In the genomic region with DNA sequence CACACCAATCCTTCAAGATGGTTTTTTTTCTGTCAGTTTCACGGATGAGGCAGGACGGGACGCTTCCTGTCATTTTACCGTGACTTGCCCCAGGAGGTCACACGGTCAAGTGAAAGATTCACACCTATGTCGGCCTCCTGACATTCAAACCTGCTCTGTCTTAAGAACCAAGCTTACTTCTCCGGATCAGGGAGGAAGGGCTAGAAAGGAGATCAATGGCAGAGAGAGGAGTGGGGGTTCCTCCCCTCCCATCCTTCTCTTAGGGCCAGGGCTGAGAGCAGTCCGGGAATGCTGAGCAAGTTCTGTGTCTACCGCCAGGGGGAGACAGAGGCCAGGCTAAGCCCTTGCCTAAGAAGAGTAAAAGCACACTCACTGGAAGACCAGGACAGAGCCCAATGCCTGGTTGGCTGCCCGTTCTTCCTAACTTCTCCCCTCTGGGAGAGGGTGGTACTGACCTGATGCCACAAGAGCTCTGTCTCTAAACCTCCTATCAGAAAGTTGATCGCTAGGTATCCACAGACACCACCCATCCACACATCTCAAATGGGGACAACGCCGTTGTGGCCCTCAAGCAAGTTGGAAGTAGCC, we compare ENCODE assay signal across 8 cellular contexts. TPM values are rescaled to one million over a fixed set of nuclear protein-coding genes. Genes with fewer than 3 reads are reported as not detected.
DNase-seq lines count a peak whose midpoint lies in the region; ATAC-seq and TF ChIP-seq lines count a peak whose summit lies in the region.

No MANE protein-coding gene starts in this region.

- DNase-seq in NCI-H69 (lab: John Stamatoyannopoulos, UW), result peak; percentile 76
- DNase-seq in activated CD4-positive, alpha-beta T cell treated with anti-CD3 and anti-CD28 coated beads, Interleukin-2, amount 50 U/mL, for 48 hours, result peak; percentile 84 to 88
- DNase-seq in lower lobe of right lung, result peak; percentile 85
- DNase-seq in stimulated activated CD4-positive, alpha-beta T cell treated with anti-CD3 and anti-CD28 coated beads, Interleukin-4, amount 100 ng/mL, for 24 hours, result peak; percentile 87

- 19% methylated on average over 13 of the region's 13 CpGs for WGBS in ectodermal cell, 2 experiments

- H3K27me3 ChIP-seq in ectodermal cell (ENCODE audit: control insufficient read depth, insufficient read depth, low read length, poor library complexity, severe bottlenecking) (peaks cover 56% of the 10 kb centered on the region), lower lobe of right lung (ENCODE audit: low read depth) (no peaks in the 10 kb centered on the region)

- H3K4me1 ChIP-seq in ectodermal cell (ENCODE audit: control insufficient read depth, insufficient read depth, low read length) (peaks cover 16% of the 10 kb centered on the region), lower lobe of right lung (peaks cover 27% of the 10 kb centered on the region)

- H3K36me3 ChIP-seq in ectodermal cell (ENCODE audit: control insufficient read depth, insufficient read depth, low read length) (no peaks in the 10 kb centered on the region), lower lobe of right lung (no peaks in the 10 kb centered on the region)

- H3K9me3 ChIP-seq in ectodermal cell (ENCODE audit: control insufficient read depth, low read length), result no peaks in the 10 kb centered on the region
- no peaks in the 10 kb centered on the region for H3K9me3 ChIP-seq in lower lobe of right lung

- TF ChIP-seq CTCF in GM12874 (IDR thresholded peaks at IDR 0.05; ENCODE audit: insufficient read depth, low read depth, low read length) (peak; percentile 97), lower lobe of right lung (IDR thresholded peaks at IDR 0.05) (peak; percentile 96)

- intact Hi-C loops in lower lobe of right lung (cut with DNase I), result loop anchor here (5.0 kb wide), 1 partner anchor 86 kb away; no protein-coding TSS in a partner anchor

- H3K4me3 ChIP-seq in ectodermal cell (ENCODE audit: insufficient read depth, low read depth, low read length) (peak overlapping the region; percentile 51), lower lobe of right lung (peak overlapping the region; percentile 66)

- no peak overlapping the region for H3K27ac ChIP-seq in ectodermal cell (ENCODE audit: insufficient read depth, low read depth, low read length, poor library complexity, severe bottlenecking)
- H3K27ac ChIP-seq in lower lobe of right lung, result peak overlapping the region; percentile 44

- ATAC-seq in HG03520 (IDR thresholded peaks at IDR 0.05; ENCODE audit: unreplicated experiment) (peak; percentile 31), lower lobe of right lung (peak; percentile 85 to 86), GM19397 (IDR thresholded peaks at IDR 0.05; ENCODE audit: unreplicated experiment) (no peak)

RNA-seq across cellular contexts. Expression of a gene that starts 1.1 kb away (rescaled TPM):
- polyA plus RNA-seq in ectodermal cell (2013, experiment 1 of 4), result 1.8 TPM
- 1.7 TPM for polyA plus RNA-seq in ectodermal cell (2013, experiment 2 of 4)
- 0.91 TPM for polyA plus RNA-seq in ectodermal cell (2013, experiment 3 of 4)
- polyA plus RNA-seq in ectodermal cell (2013, experiment 4 of 4), result 1.1 TPM
- 0.30 TPM for total RNA-seq in lower lobe of right lung

RNA-seq across cellular contexts. Expression of a gene that starts 9.3 kb away (rescaled TPM):
- polyA plus RNA-seq in ectodermal cell (2013, experiment 1 of 4), result 42.2 TPM
- 52.4 TPM for polyA plus RNA-seq in ectodermal cell (2013, experiment 2 of 4)
- 45.9 TPM for polyA plus RNA-seq in ectodermal cell (2013, experiment 3 of 4)
- polyA plus RNA-seq in ectodermal cell (2013, experiment 4 of 4), result 55.5 TPM
- total RNA-seq in lower lobe of right lung, result 126 TPM

RNA-seq across cellular contexts. Expression of a gene that starts 41.8 kb away (rescaled TPM):
- 71.8 TPM for polyA plus RNA-seq in ectodermal cell (2013, experiment 1 of 4)
- polyA plus RNA-seq in ectodermal cell (2013, experiment 2 of 4), result 73.5 TPM
- 69.1 TPM for polyA plus RNA-seq in ectodermal cell (2013, experiment 3 of 4)
- 73.8 TPM for polyA plus RNA-seq in ectodermal cell (2013, experiment 4 of 4)
- total RNA-seq in lower lobe of right lung, result 72.3 TPM
